Comparison of ENCODE assay signal across 30 cellular contexts in the genomic region with DNA sequence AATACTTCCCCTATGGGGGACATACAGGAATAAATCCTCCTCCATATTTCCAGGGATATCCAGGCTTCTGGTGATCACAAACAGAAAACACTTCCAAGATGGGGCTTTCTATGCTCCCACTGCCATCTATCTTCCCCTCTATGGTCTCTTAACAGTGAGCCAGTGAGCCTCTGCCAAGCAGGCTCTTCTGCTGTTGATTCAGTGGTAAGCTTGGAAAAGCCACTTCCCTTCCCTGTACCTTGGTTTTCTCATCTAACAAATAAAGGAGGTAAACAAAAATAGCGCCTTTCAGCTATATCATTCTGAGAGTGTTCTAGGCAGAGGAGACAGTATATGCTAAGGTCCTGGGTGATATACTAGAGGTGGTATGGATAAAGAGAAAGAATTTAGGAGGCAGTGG.
"Had no signal": no experiment of that assay in that cellular context is flagged by ENCODE, and none has a peak within 500 bp of the region (broad histone marks: within the 10 kb centered on the region; RNA-seq: fewer than 3 reads in every experiment).

No MANE protein-coding gene starts in this region.

- H3K36me3 Mint-ChIP-seq: activated CD4-positive, alpha-beta memory T cell treated with anti-CD3 and anti-CD28 coated beads for 36 hours; activated CD8-positive, alpha-beta memory T cell treated with anti-CD3 and anti-CD28 coated beads, Interleukin-2, amount 10 ng/mL, durations not matched to agents 7 days and 5 days; activated naive CD8-positive, alpha-beta T cell treated with anti-CD3 and anti-CD28 coated beads, Interleukin-2, amount 10 ng/mL, durations not matched to agents 7 days and 5 days; brain had no signal

- H3K9me3 ChIP-seq: ascending aorta, breast epithelium, colonic mucosa had no signal

- H3K4me1 Mint-ChIP-seq: activated CD4-positive, alpha-beta T cell treated with anti-CD3 and anti-CD28 coated beads for 36 hours; activated CD4-positive, alpha-beta T cell treated with anti-CD3 and anti-CD28 coated beads, Interleukin-2, amount 10 ng/mL, durations not matched to agents 24 days and 14 days; activated CD8-positive, alpha-beta memory T cell treated with anti-CD3 and anti-CD28 coated beads, Interleukin-2, amount 10 ng/mL, durations not matched to agents 7 days and 5 days; activated naive CD4-positive, alpha-beta T cell treated with anti-CD3 and anti-CD28 coated beads, Interleukin-2, amount 50 U/mL, for 24 hours; activated naive CD8-positive, alpha-beta T cell treated with anti-CD3 and anti-CD28 coated beads, Interleukin-2, amount 10 ng/mL, durations not matched to agents 7 days and 5 days; brain had no signal

- H3K27ac Mint-ChIP-seq: activated CD4-positive, alpha-beta memory T cell treated with anti-CD3 and anti-CD28 coated beads for 36 hours; activated CD4-positive, alpha-beta T cell treated with anti-CD3 and anti-CD28 coated beads for 36 hours; activated CD4-positive, alpha-beta T cell treated with anti-CD3 and anti-CD28 coated beads, Interleukin-2, amount 10 ng/mL, durations not matched to agents 24 days and 14 days; activated CD8-positive, alpha-beta memory T cell treated with anti-CD3 and anti-CD28 coated beads, Interleukin-2, amount 10 ng/mL, durations not matched to agents 7 days and 5 days; activated CD8-positive, alpha-beta T cell treated with anti-CD3 and anti-CD28 coated beads, Interleukin-2, amount 10 ng/mL, durations not matched to agents 7 days and 5 days; activated naive CD4-positive, alpha-beta T cell treated with anti-CD3 and anti-CD28 coated beads for 36 hours; activated naive CD4-positive, alpha-beta T cell treated with anti-CD3 and anti-CD28 coated beads, Interleukin-2, amount 50 U/mL, for 24 hours; activated naive CD8-positive, alpha-beta T cell treated with anti-CD3 and anti-CD28 coated beads, Interleukin-2, amount 10 ng/mL, durations not matched to agents 7 days and 5 days; activated T-helper 1 cell treated with anti-CD3 and anti-CD28 coated beads, Interleukin-12 subunit alpha, Interleukin-12 subunit beta, Interleukin-2, Interleukin-4 antibody, amounts not matched to agents 30 ng/mL and 10 ng/mL and 1 ng/mL, durations not matched to agents 14 hours and 24 hours and 36 hours; activated T-helper 2 cell treated with anti-CD3 and anti-CD28 coated beads, Interferon-gamma antibody, Interleukin-2, Interleukin-4, amounts not matched to agents 10 μg/mL and 5 μg/mL and 100 μg/mL, durations not matched to agents 14 hours and 24 hours and 36 hours; brain; endodermal cell had no signal

- H3K4me3 ChIP-seq: ascending aorta, breast epithelium, cardiac muscle cell, colonic mucosa had no signal

- H3K36me3 ChIP-seq: ascending aorta, breast epithelium, cardiac muscle cell, colonic mucosa had no signal

- H3K27ac ChIP-seq: ascending aorta, breast epithelium, cardiac muscle cell, colonic mucosa had no signal

- ATAC-seq: activated CD4-positive, alpha-beta T cell treated with anti-CD3 and anti-CD28 coated beads for 36 hours; activated CD8-positive, alpha-beta memory T cell treated with anti-CD3 and anti-CD28 coated beads, Interleukin-2, amount 10 ng/mL, durations not matched to agents 7 days and 5 days; activated CD8-positive, alpha-beta T cell treated with anti-CD3 and anti-CD28 coated beads, Interleukin-2, amount 10 ng/mL, durations not matched to agents 7 days and 5 days; esophagus mucosa had no signal

- H3K4me1 ChIP-seq: ascending aorta, breast epithelium, colonic mucosa had no signal

- H3K27me3 Mint-ChIP-seq: activated CD4-positive, alpha-beta memory T cell treated with anti-CD3 and anti-CD28 coated beads for 36 hours; activated CD4-positive, alpha-beta T cell treated with anti-CD3 and anti-CD28 coated beads, Interleukin-2, amount 10 ng/mL, durations not matched to agents 24 days and 14 days; activated CD8-positive, alpha-beta memory T cell treated with anti-CD3 and anti-CD28 coated beads, Interleukin-2, amount 10 ng/mL, durations not matched to agents 7 days and 5 days had no signal

- DNase-seq: activated CD4-positive, alpha-beta memory T cell treated with anti-CD3 and anti-CD28 coated beads for 36 hours; activated CD4-positive, alpha-beta T cell treated with anti-CD3 and anti-CD28 coated beads for 36 hours; activated CD4-positive, alpha-beta T cell treated with anti-CD3 and anti-CD28 coated beads, Interleukin-2, amount 10 ng/mL, durations not matched to agents 24 days and 14 days; activated CD4-positive, CD25-positive, alpha-beta regulatory T cell; activated CD4-positive, CD25-positive, alpha-beta regulatory T cell treated with anti-CD3 and anti-CD28 coated beads, Interleukin-2, amount 50 U/mL, for 72 hours; activated CD8-positive, alpha-beta memory T cell treated with anti-CD3 and anti-CD28 coated beads, Interleukin-2, amount 10 ng/mL, durations not matched to agents 7 days and 5 days; activated CD8-positive, alpha-beta memory T cell treated with anti-CD3 and anti-CD28 coated beads, Interleukin-2, amount 50 U/mL, for 4 hours; activated CD8-positive, alpha-beta T cell treated with anti-CD3 and anti-CD28 coated beads, Interleukin-2, amount 10 ng/mL, durations not matched to agents 7 days and 5 days; activated effector memory CD4-positive, alpha-beta T cell treated with anti-CD3 and anti-CD28 coated beads, Interleukin-2, amount 50 U/mL, for 16 hours; activated naive CD4-positive, alpha-beta T cell treated with anti-CD3 and anti-CD28 coated beads for 36 hours; activated naive CD8-positive, alpha-beta T cell treated with anti-CD3 and anti-CD28 coated beads, Interleukin-2, amount 10 ng/mL, durations not matched to agents 7 days and 5 days; activated T-cell treated with anti-CD3 and anti-CD28 coated beads, Interleukin-2, amount 50 U/mL, for 1 hour; activated T-cell treated with anti-CD3 and anti-CD28 coated beads, Interleukin-2, amount 50 U/mL, for 48 hours; central memory CD4-positive, alpha-beta T cell; cerebellar nuclear complex; colonic mucosa; effector memory CD4-positive, alpha-beta T cell; endodermal cell; foreskin fibroblast; head of caudate nucleus; T-helper 2 cell had no signal

- H3K4me3 Mint-ChIP-seq: activated CD4-positive, alpha-beta memory T cell treated with anti-CD3 and anti-CD28 coated beads for 36 hours; activated CD4-positive, alpha-beta T cell treated with anti-CD3 and anti-CD28 coated beads for 36 hours; activated CD4-positive, alpha-beta T cell treated with anti-CD3 and anti-CD28 coated beads, Interleukin-2, amount 10 ng/mL, durations not matched to agents 24 days and 14 days; activated CD8-positive, alpha-beta memory T cell treated with anti-CD3 and anti-CD28 coated beads, Interleukin-2, amount 10 ng/mL, durations not matched to agents 7 days and 5 days; activated CD8-positive, alpha-beta T cell treated with anti-CD3 and anti-CD28 coated beads, Interleukin-2, amount 10 ng/mL, durations not matched to agents 7 days and 5 days; activated naive CD4-positive, alpha-beta T cell treated with anti-CD3 and anti-CD28 coated beads for 36 hours; activated naive CD4-positive, alpha-beta T cell treated with anti-CD3 and anti-CD28 coated beads, Interleukin-2, amount 50 U/mL, for 24 hours; activated naive CD8-positive, alpha-beta T cell treated with anti-CD3 and anti-CD28 coated beads, Interleukin-2, amount 10 ng/mL, durations not matched to agents 7 days and 5 days; activated T-helper 1 cell treated with anti-CD3 and anti-CD28 coated beads, Interleukin-12 subunit alpha, Interleukin-12 subunit beta, Interleukin-2, Interleukin-4 antibody, amounts not matched to agents 30 ng/mL and 10 ng/mL and 1 ng/mL, durations not matched to agents 14 hours and 24 hours and 36 hours; brain; endodermal cell had no signal

- FAIRE-seq: frontal cortex had no signal

- H3K27me3 ChIP-seq: ascending aorta, breast epithelium, cardiac muscle cell, colonic mucosa had no signal

- H3K9me3 Mint-ChIP-seq: activated CD4-positive, alpha-beta memory T cell treated with anti-CD3 and anti-CD28 coated beads for 36 hours; activated CD4-positive, alpha-beta T cell treated with anti-CD3 and anti-CD28 coated beads, Interleukin-2, amount 10 ng/mL, durations not matched to agents 24 days and 14 days; brain; endodermal cell had no signal
